ENCODE assay signal across 1 cellular context in the genomic region with DNA sequence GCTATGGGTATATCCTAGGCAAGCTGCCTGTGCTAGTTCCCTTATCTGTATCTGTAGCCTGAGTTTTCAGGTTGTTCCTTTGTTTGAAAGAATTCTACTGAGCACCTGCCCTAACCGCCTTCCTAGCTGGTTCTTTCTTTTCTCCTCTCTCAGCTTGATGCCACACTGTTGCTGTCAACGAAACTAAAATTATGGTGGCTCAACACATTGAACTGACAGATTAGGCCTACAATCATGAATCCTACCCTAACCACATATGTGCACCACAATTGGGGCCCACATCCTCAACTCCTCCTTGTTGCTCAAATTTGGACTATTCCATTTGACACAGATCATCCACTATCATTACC.
TF ChIP-seq lines count a peak whose summit lies in the region.

No MANE protein-coding gene starts in this region.

TF ChIP-seq in HEK293, 187 proteins besides CTCF, POLR2A, EP300 and RAD21 (continued from another document):
- TF ChIP-seq, protein P1, sequence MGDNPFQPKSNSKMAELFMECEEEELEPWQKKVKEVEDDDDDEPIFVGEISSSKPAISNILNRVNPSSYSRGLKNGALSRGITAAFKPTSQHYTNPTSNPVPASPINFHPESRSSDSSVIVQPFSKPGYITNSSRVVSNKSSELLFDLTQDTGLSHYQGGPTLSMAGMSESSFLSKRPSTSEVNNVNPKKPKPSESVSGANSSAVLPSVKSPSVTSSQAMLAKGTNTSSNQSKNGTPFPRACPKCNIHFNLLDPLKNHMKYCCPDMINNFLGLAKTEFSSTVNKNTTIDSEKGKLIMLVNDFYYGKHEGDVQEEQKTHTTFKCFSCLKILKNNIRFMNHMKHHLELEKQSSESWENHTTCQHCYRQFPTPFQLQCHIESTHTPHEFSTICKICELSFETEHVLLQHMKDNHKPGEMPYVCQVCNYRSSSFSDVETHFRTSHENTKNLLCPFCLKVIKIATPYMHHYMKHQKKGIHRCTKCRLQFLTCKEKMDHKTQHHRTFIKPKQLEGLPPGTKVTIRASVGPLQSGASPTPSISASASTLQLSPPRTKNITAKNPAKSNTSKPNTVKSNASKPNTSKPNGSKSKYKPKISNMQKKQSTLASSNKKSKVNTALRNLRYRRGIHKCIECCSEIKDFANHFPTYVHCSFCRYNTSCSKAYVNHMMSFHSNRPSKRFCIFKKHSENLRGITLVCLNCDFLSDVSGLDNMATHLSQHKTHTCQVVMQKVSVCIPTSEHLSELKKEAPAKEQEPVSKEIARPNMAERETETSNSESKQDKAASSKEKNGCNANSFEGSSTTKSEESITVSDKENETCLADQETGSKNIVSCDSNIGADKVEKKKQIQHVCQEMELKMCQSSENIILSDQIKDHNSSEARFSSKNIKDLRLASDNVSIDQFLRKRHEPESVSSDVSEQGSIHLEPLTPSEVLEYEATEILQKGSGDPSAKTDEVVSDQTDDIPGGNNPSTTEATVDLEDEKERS (tag by site-specific recombination; IDR thresholded peaks at IDR 0.05) = peak; percentile 69; the same call in 1 of the 2 replicates
- no peak for TF ChIP-seq ZNF302 (tag by site-specific recombination; IDR thresholded peaks at IDR 0.05; ENCODE audit: low read depth)
- no peak for TF ChIP-seq ZNF560 (tag by site-specific recombination; IDR thresholded peaks at IDR 0.05; ENCODE audit: borderline replicate concordance)
- TF ChIP-seq KLF9 (tag by site-specific recombination; IDR thresholded peaks at IDR 0.05; ENCODE audit: low read depth) = no peak
- TF ChIP-seq KLF1 (tag by site-specific recombination; IDR thresholded peaks at IDR 0.05) = no peak
- no peak for TF ChIP-seq IKZF3 (tag by site-specific recombination; IDR thresholded peaks at IDR 0.05)
- TF ChIP-seq ZNF223 (tag by site-specific recombination; IDR thresholded peaks at IDR 0.05) = no peak
- TF ChIP-seq ZNF174 (tag by site-specific recombination; IDR thresholded peaks at IDR 0.05) = no peak
- no peak for TF ChIP-seq ZNF202 (tag by site-specific recombination; IDR thresholded peaks at IDR 0.05; ENCODE audit: borderline replicate concordance)
- peak; percentile 95 for TF ChIP-seq SETDB1 (IDR thresholded peaks at IDR 0.05; ENCODE audit: insufficient read length, low read length)
- TF ChIP-seq ZNF169 (tag by site-specific recombination; IDR thresholded peaks at IDR 0.05) = no peak
- no peak for TF ChIP-seq ZNF138 (tag by site-specific recombination; IDR thresholded peaks at IDR 0.05; ENCODE audit: borderline replicate concordance)
- TF ChIP-seq, protein P2, sequence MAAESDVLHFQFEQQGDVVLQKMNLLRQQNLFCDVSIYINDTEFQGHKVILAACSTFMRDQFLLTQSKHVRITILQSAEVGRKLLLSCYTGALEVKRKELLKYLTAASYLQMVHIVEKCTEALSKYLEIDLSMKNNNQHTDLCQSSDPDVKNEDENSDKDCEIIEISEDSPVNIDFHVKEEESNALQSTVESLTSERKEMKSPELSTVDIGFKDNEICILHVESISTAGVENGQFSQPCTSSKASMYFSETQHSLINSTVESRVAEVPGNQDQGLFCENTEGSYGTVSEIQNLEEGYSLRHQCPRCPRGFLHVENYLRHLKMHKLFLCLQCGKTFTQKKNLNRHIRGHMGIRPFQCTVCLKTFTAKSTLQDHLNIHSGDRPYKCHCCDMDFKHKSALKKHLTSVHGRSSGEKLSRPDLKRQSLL (tag by site-specific recombination; IDR thresholded peaks at IDR 0.05) = no peak
- no peak for TF ChIP-seq ZNF112 (tag by site-specific recombination; IDR thresholded peaks at IDR 0.05)
TF ChIP-seq in HEK293: peak in this region for 2.
